In the genomic region with DNA sequence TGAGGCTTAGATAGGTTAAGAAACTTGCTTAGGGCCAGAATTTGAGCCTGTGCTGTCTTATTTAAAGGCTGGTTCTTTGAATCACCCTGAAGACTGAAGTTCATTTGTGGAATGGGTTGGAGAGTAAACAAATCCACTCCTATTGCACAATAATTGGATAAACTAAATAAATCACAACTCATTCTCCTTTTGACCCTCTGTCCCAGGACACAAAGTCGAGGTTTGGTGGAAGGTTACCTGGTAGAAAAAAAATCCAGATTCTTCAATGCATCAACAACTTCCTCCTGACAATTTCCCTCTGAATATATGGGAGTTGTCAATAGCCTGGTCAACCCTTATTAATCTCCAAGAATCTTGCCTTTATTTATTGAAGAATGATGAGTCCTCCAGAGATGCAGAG, we compare ENCODE assay signal across 20 cellular contexts. TPM values are rescaled to one million over a fixed set of nuclear protein-coding genes. Genes with fewer than 3 reads are reported as not detected.
DNase-seq lines count a peak whose midpoint lies in the region; ATAC-seq, FAIRE-seq and TF ChIP-seq lines count a peak whose summit lies in the region.
"Had no signal": no experiment of that assay in that cellular context is flagged by ENCODE, and none has a peak within 500 bp of the region (broad histone marks: within the 10 kb centered on the region; RNA-seq: fewer than 3 reads in every experiment).

No MANE protein-coding gene starts in this region.

- no peak for TF ChIP-seq CTCF in bronchial epithelial cell (IDR thresholded peaks at IDR 0.05; ENCODE audit: insufficient read depth, low read length, severe bottlenecking)

- ATAC-seq in left colon (peak; percentile 50), HG02610 (IDR thresholded peaks at IDR 0.05; ENCODE audit: unreplicated experiment) (no peak), GM21423 (IDR thresholded peaks at IDR 0.05; ENCODE audit: unreplicated experiment) (no peak)
- ATAC-seq: esophagus mucosa had no signal

- no peak overlapping the region for H3K4me3 ChIP-seq in bronchial epithelial cell (ENCODE audit: low read depth, low read length)
- no peak overlapping the region for H3K4me3 ChIP-seq in skeletal muscle cell (ENCODE audit: low read depth, low read length)
- no peak overlapping the region for H3K4me3 ChIP-seq in H7 (ENCODE audit: insufficient read depth, low read depth, low read length)
- H3K4me3 ChIP-seq: dorsolateral prefrontal cortex, sigmoid colon had no signal

- H3K27me3 ChIP-seq in bronchial epithelial cell (ENCODE audit: control insufficient read depth, insufficient read depth, low read length): no peaks in the 10 kb centered on the region
- no peaks in the 10 kb centered on the region for H3K27me3 ChIP-seq in H7 (ENCODE audit: control insufficient read depth, insufficient read depth, low read length)
- H3K27me3 ChIP-seq: dorsolateral prefrontal cortex, neutrophil, sigmoid colon had no signal

- DNase-seq in HCEC 1CT (peak; percentile 69), bronchial epithelial cell (ENCODE audit: low read depth) (peak; percentile 48), left colon (no peak), skeletal muscle cell (ENCODE audit: low read depth) (peak; percentile 19), AML-193 (lab: John Stamatoyannopoulos, UW) (no peak), H7 (no peak)
- DNase-seq: activated CD4-positive, alpha-beta memory T cell treated with anti-CD3 and anti-CD28 coated beads for 36 hours; activated naive CD4-positive, alpha-beta T cell treated with anti-CD3 and anti-CD28 coated beads, Interleukin-2, amount 50 U/mL, for 16 hours; activated T-cell treated with anti-CD3 and anti-CD28 coated beads, Interleukin-2, amount 50 U/mL, for 1 hour; dorsolateral prefrontal cortex; Kasumi-1; NCI-H1436; stimulated activated CD4-positive, alpha-beta T cell treated with anti-CD3 and anti-CD28 coated beads, Interleukin-4, amount 100 ng/mL, for 24 hours; T-helper 1 cell had no signal

- H3K36me3 ChIP-seq in bronchial epithelial cell (ENCODE audit: control insufficient read depth, insufficient read depth, low read length): peaks cover 30% of the 10 kb centered on the region
- peaks cover 4% of the 10 kb centered on the region for H3K36me3 ChIP-seq in H7 (replicated peaks; ENCODE audit: control insufficient read depth, insufficient read depth, low read length)

- no peak for FAIRE-seq in bronchial epithelial cell (lab: Jason Lieb, UNC)
- FAIRE-seq: D721Med had no signal

- intact Hi-C loops in left colon (cut with DNase I, micrococcal nuclease): no loop called here

RNA-seq across cellular contexts. Expression of a gene that starts 28.9 kb away (rescaled TPM):
- 46.0 and 54.0 TPM in 2 replicates for total RNA-seq in bronchial epithelial cell
- 10 to 100 TPM; 26.0 to 28.3 TPM for total RNA-seq in left colon
- 4.2 and 4.5 TPM in 2 replicates for total RNA-seq in H7 (2014; rRNA removed; shearing (Covaris generic))

RNA-seq across cellular contexts. Expression of a gene that starts 34.1 kb away (rescaled TPM):
- 22.1 and 34.7 TPM in 2 replicates for total RNA-seq in bronchial epithelial cell
- total RNA-seq in left colon: 10 to 100 TPM; 56.5 to 70.4 TPM
- 30.5 and 32.1 TPM in 2 replicates for total RNA-seq in H7 (2014; rRNA removed; shearing (Covaris generic))

Comparison
In these comparisons a context has a peak if more than half of its experiments do, and no peak if none do; other contexts are left out.
1. DNase-seq: peak in HCEC 1CT (single experiment), bronchial epithelial cell (single experiment) and skeletal muscle cell (single experiment); none in left colon (0 of 2), AML-193 (0 of 2) and H7 (single experiment).